ENCODE assay signal across 16 cellular contexts in the genomic region with DNA sequence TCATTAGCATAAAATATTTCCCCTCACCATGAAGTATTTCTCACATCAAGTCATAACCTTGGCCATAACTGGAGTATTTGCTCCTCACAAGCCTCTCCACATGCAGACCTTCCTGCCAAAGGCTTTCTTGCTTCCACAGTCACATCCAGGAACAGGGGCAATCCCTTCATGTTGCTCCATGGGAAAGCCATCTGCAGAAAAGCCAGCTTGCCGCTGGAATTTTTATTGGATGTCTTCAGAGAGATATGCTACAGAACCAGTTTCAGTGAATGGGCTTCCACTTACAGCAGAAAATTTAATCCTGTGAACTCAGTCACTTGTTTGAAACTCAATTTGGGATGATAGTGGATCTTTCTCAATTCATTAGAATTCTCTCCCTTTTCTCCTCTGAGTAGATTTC.
"Had no signal": no experiment of that assay in that cellular context is flagged by ENCODE, and none has a peak within 500 bp of the region (broad histone marks: within the 10 kb centered on the region; RNA-seq: fewer than 3 reads in every experiment).

No MANE protein-coding gene starts in this region.

- DNase-seq: activated CD4-positive, alpha-beta T cell treated with anti-CD3 and anti-CD28 coated beads, Interleukin-2, amount 50 U/mL, for 48 hours; activated CD4-positive, CD25-positive, alpha-beta regulatory T cell treated with anti-CD3 and anti-CD28 coated beads, Interleukin-2, amount 50 U/mL, for 72 hours; activated CD8-positive, alpha-beta memory T cell treated with anti-CD3 and anti-CD28 coated beads, Interleukin-2, amount 10 ng/mL, durations not matched to agents 7 days and 5 days; activated effector memory CD4-positive, alpha-beta T cell treated with anti-CD3 and anti-CD28 coated beads, Interleukin-2, amount 50 U/mL, for 16 hours; activated naive CD8-positive, alpha-beta T cell treated with anti-CD3 and anti-CD28 coated beads for 36 hours; activated T-cell treated with anti-CD3 and anti-CD28 coated beads, Interleukin-2, amount 50 U/mL, for 24 hours; anterior cingulate cortex; foreskin keratinocyte; left lung; retina had no signal

- H3K27ac ChIP-seq: breast epithelium, foreskin keratinocyte, left lung, parathyroid adenoma, tibial nerve had no signal

- H3K9me3 ChIP-seq: breast epithelium, esophagus muscularis mucosa, left lung, tibial nerve had no signal

- H3K27ac Mint-ChIP-seq: activated CD8-positive, alpha-beta memory T cell treated with anti-CD3 and anti-CD28 coated beads, Interleukin-2, amount 10 ng/mL, durations not matched to agents 7 days and 5 days; activated naive CD8-positive, alpha-beta T cell treated with anti-CD3 and anti-CD28 coated beads for 36 hours; activated T-cell treated with anti-CD3 and anti-CD28 coated beads, Interleukin-2, amount 50 U/mL, for 24 hours; memory B cell; stimulated activated memory B cell treated with anti-CD40 and anti-IgM and Interleukin-4, amounts not matched to agents 10 μg/mL and 1 μg/mL and 100 μg/mL, for 72 hours had no signal

- ATAC-seq: activated CD8-positive, alpha-beta memory T cell treated with anti-CD3 and anti-CD28 coated beads, Interleukin-2, amount 10 ng/mL, durations not matched to agents 7 days and 5 days; foreskin keratinocyte; left lung; stimulated activated memory B cell treated with anti-CD40 and anti-IgM and Interleukin-4, amounts not matched to agents 10 μg/mL and 1 μg/mL and 100 μg/mL, for 72 hours had no signal

- H3K27me3 ChIP-seq: breast epithelium, esophagus muscularis mucosa, foreskin keratinocyte, left lung, tibial nerve had no signal

- H3K79me2 ChIP-seq: parathyroid adenoma had no signal

- H3K4me3 Mint-ChIP-seq: activated CD8-positive, alpha-beta memory T cell treated with anti-CD3 and anti-CD28 coated beads, Interleukin-2, amount 10 ng/mL, durations not matched to agents 7 days and 5 days; activated naive CD8-positive, alpha-beta T cell treated with anti-CD3 and anti-CD28 coated beads for 36 hours; activated T-cell treated with anti-CD3 and anti-CD28 coated beads, Interleukin-2, amount 50 U/mL, for 24 hours; memory B cell; stimulated activated memory B cell treated with anti-CD40 and anti-IgM and Interleukin-4, amounts not matched to agents 10 μg/mL and 1 μg/mL and 100 μg/mL, for 72 hours had no signal

- H3K9ac ChIP-seq: parathyroid adenoma had no signal

- H3K4me3 ChIP-seq: breast epithelium, esophagus muscularis mucosa, left lung, tibial nerve had no signal

- H2AFZ ChIP-seq: parathyroid adenoma had no signal

- H3K9me3 Mint-ChIP-seq: activated naive CD8-positive, alpha-beta T cell treated with anti-CD3 and anti-CD28 coated beads for 36 hours; activated T-cell treated with anti-CD3 and anti-CD28 coated beads, Interleukin-2, amount 50 U/mL, for 24 hours; memory B cell; stimulated activated memory B cell treated with anti-CD40 and anti-IgM and Interleukin-4, amounts not matched to agents 10 μg/mL and 1 μg/mL and 100 μg/mL, for 72 hours had no signal

- H3K27me3 Mint-ChIP-seq: activated CD8-positive, alpha-beta memory T cell treated with anti-CD3 and anti-CD28 coated beads, Interleukin-2, amount 10 ng/mL, durations not matched to agents 7 days and 5 days; activated naive CD8-positive, alpha-beta T cell treated with anti-CD3 and anti-CD28 coated beads for 36 hours; activated T-cell treated with anti-CD3 and anti-CD28 coated beads, Interleukin-2, amount 50 U/mL, for 24 hours; memory B cell; stimulated activated memory B cell treated with anti-CD40 and anti-IgM and Interleukin-4, amounts not matched to agents 10 μg/mL and 1 μg/mL and 100 μg/mL, for 72 hours had no signal

- H3K36me3 ChIP-seq: breast epithelium had no signal

- H3K36me3 Mint-ChIP-seq: stimulated activated memory B cell treated with anti-CD40 and anti-IgM and Interleukin-4, amounts not matched to agents 10 μg/mL and 1 μg/mL and 100 μg/mL, for 72 hours had no signal
